24 cellular contexts compared by ENCODE assay signal in genomic region chr12:71477046-71477445, GRCh38. TPM values are rescaled to one million over a fixed set of nuclear protein-coding genes. Genes with fewer than 3 reads are reported as not detected.
A peak's percentile ranks its signal among the peaks of the same experiment; 100 is the strongest.
DNase-seq lines count a peak whose midpoint lies in the region; ATAC-seq and TF ChIP-seq lines count a peak whose summit lies in the region.
"Had no signal": no experiment of that assay in that cellular context is flagged by ENCODE, and none has a peak within 500 bp of the region (broad histone marks: within the 10 kb centered on the region; RNA-seq: fewer than 3 reads in every experiment).

No MANE protein-coding gene starts in this region.

- DNase-seq in HS-5 (ENCODE audit: low read depth) (peak; percentile 15), adipocyte (ENCODE audit: low read depth) (peak; percentile 11), smooth muscle cell (lab: John Stamatoyannopoulos, UW; ENCODE audit: unreplicated experiment) (no peak), COR-L47 (lab: John Stamatoyannopoulos, UW) (no peak), RPMI8226 (no peak)
- no peak for DNase-seq in stimulated activated CD4-positive, alpha-beta T cell treated with anti-CD3 and anti-CD28 coated beads, Interleukin-1b, Interleukin-23, amount 100 ng/mL, for 48 hours
- DNase-seq in CD8-positive, alpha-beta T cell, result no peak
- DNase-seq: activated naive CD4-positive, alpha-beta T cell treated with anti-CD3 and anti-CD28 coated beads, Interleukin-2, amount 50 U/mL, for 16 hours; C1 segment of cervical spinal cord; DND-41; immature natural killer cell; left cardiac atrium; NCI-H1436; NCI-H2081 treated with DMSO at 0.1 percent for 48 hours; NCI-H526 treated with DMSO at 0.1 percent for 48 hours; Right ventricle myocardium superior; stimulated activated naive B cell treated with anti-CD40 and anti-IgM and Interleukin-4, amounts not matched to agents 10 μg/mL and 1 μg/mL and 100 μg/mL, for 72 hours; substantia nigra had no signal

- POLR2A ChIA-PET in CD8-positive, alpha-beta T cell (lab: Charles Lee), result no interaction called here

- no peaks in the 10 kb centered on the region for H3K36me3 Mint-ChIP-seq in CD8-positive, alpha-beta T cell
- H3K36me3 Mint-ChIP-seq: immature natural killer cell; stimulated activated naive B cell treated with anti-CD40 and anti-IgM and Interleukin-4, amounts not matched to agents 10 μg/mL and 1 μg/mL and 100 μg/mL, for 72 hours had no signal

- peaks cover 33% of the 10 kb centered on the region for H3K4me1 ChIP-seq in adipocyte (ENCODE audit: control insufficient read depth, insufficient read depth, low read length)
- H3K4me1 ChIP-seq in mesodermal cell (ENCODE audit: control insufficient read depth, insufficient read depth, low read length, poor library complexity, severe bottlenecking), result peaks cover 13% of the 10 kb centered on the region
- no peaks in the 10 kb centered on the region for H3K4me1 ChIP-seq in smooth muscle cell (ENCODE audit: low read depth)
- no peaks in the 10 kb centered on the region for H3K4me1 ChIP-seq in CD8-positive, alpha-beta T cell (ENCODE audit: insufficient read depth, low read length)

- H3K4me3 ChIP-seq in adipocyte (ENCODE audit: low read length) (peak overlapping the region; percentile 69), mesodermal cell (ENCODE audit: extremely low read depth, insufficient read depth, low read length, poor library complexity, severe bottlenecking) (no peak overlapping the region), smooth muscle cell (no peak overlapping the region)
- H3K4me3 ChIP-seq in CD8-positive, alpha-beta T cell (ENCODE audit: low read depth, low read length), result no peak overlapping the region

- H3K27me3 Mint-ChIP-seq in CD8-positive, alpha-beta T cell (ENCODE audit: low read depth), result peaks cover 14% of the 10 kb centered on the region

- no peaks in the 10 kb centered on the region for H3F3A ChIP-seq in smooth muscle cell (ENCODE audit: low read depth)

- H3K36me3 ChIP-seq in adipocyte (ENCODE audit: control insufficient read depth, insufficient read depth, low read length, severe bottlenecking) (no peaks in the 10 kb centered on the region), mesodermal cell (ENCODE audit: control insufficient read depth, insufficient read depth, low read length) (no peaks in the 10 kb centered on the region), smooth muscle cell (ENCODE audit: low read depth) (no peaks in the 10 kb centered on the region)
- no peaks in the 10 kb centered on the region for H3K36me3 ChIP-seq in CD8-positive, alpha-beta T cell (ENCODE audit: insufficient read depth, low read length)

- intact Hi-C loops in CD8-positive, alpha-beta T cell (cut with DNase I, micrococcal nuclease), result no loop called here

- no peaks in the 10 kb centered on the region for H3K79me2 ChIP-seq in smooth muscle cell (ENCODE audit: low read depth)

- peak overlapping the region; percentile 31 for H3K27ac ChIP-seq in mesodermal cell (ENCODE audit: low read depth, low read length, severe bottlenecking)
- H3K27ac ChIP-seq in smooth muscle cell (ENCODE audit: low read depth), result peak overlapping the region; percentile 22
- no peak overlapping the region for H3K27ac ChIP-seq in CD8-positive, alpha-beta T cell (ENCODE audit: low read depth, low read length)
- H3K27ac ChIP-seq: KMS-11 had no signal

- H3K9me3 Mint-ChIP-seq in CD8-positive, alpha-beta T cell, result no peaks in the 10 kb centered on the region
- H3K9me3 Mint-ChIP-seq: activated T-helper 2 cell treated with anti-CD3 and anti-CD28 coated beads, Interferon-gamma antibody, Interleukin-2, Interleukin-4, amounts not matched to agents 10 μg/mL and 5 μg/mL and 100 μg/mL, durations not matched to agents 14 hours and 24 hours and 36 hours; stimulated activated naive B cell treated with anti-CD40 and anti-IgM and Interleukin-4, amounts not matched to agents 10 μg/mL and 1 μg/mL and 100 μg/mL, for 72 hours; T-helper 2 cell treated with Interferon-gamma antibody and Interleukin-4, amounts not matched to agents 5 μg/mL and 100 μg/mL, for 36 hours had no signal

- CTCF ChIA-PET in CD8-positive, alpha-beta T cell (lab: Charles Lee), result no interaction called here

- H3K9ac ChIP-seq in adipocyte (ENCODE audit: low read length) (peak overlapping the region; percentile 84), smooth muscle cell (ENCODE audit: low read depth) (peak overlapping the region; percentile 25)
- H3K9ac ChIP-seq: KMS-11 had no signal

- no peak for TF ChIP-seq CTCF in smooth muscle cell (IDR thresholded peaks at IDR 0.05; ENCODE audit: borderline replicate concordance, insufficient read depth, poor library complexity, severe bottlenecking)
- TF ChIP-seq CTCF in CD8-positive, alpha-beta T cell (IDR thresholded peaks at IDR 0.05), result no peak

- H3K4me2 ChIP-seq in smooth muscle cell, result peak overlapping the region; percentile 21
- H3K4me2 ChIP-seq: KMS-11 had no signal

- H2AFZ ChIP-seq in smooth muscle cell (ENCODE audit: low read depth), result no peak overlapping the region

- H4K20me1 ChIP-seq in smooth muscle cell (ENCODE audit: low read depth), result no peaks in the 10 kb centered on the region

- no peak overlapping the region for H3K4me3 Mint-ChIP-seq in CD8-positive, alpha-beta T cell
- H3K4me3 Mint-ChIP-seq: immature natural killer cell; stimulated activated naive B cell treated with anti-CD40 and anti-IgM and Interleukin-4, amounts not matched to agents 10 μg/mL and 1 μg/mL and 100 μg/mL, for 72 hours; T-helper 2 cell treated with Interferon-gamma antibody and Interleukin-4, amounts not matched to agents 5 μg/mL and 100 μg/mL, for 36 hours had no signal

- H3K27me3 ChIP-seq in adipocyte (replicated peaks; ENCODE audit: control insufficient read depth, insufficient read depth, low read length) (no peaks in the 10 kb centered on the region), smooth muscle cell (ENCODE audit: low read depth) (no peaks in the 10 kb centered on the region)
- H3K27me3 ChIP-seq in CD8-positive, alpha-beta T cell (ENCODE audit: insufficient read depth, low read length), result no peaks in the 10 kb centered on the region

- H3K27ac Mint-ChIP-seq in CD8-positive, alpha-beta T cell, result no peak overlapping the region
- H3K27ac Mint-ChIP-seq: activated T-helper 2 cell treated with anti-CD3 and anti-CD28 coated beads, Interferon-gamma antibody, Interleukin-2, Interleukin-4, amounts not matched to agents 10 μg/mL and 5 μg/mL and 100 μg/mL, durations not matched to agents 14 hours and 24 hours and 36 hours; immature natural killer cell; stimulated activated naive B cell treated with anti-CD40 and anti-IgM and Interleukin-4, amounts not matched to agents 10 μg/mL and 1 μg/mL and 100 μg/mL, for 72 hours; T-helper 2 cell treated with Interferon-gamma antibody and Interleukin-4, amounts not matched to agents 5 μg/mL and 100 μg/mL, for 36 hours had no signal

- ATAC-seq in CD8-positive, alpha-beta T cell, result no peak
- ATAC-seq: stimulated activated naive B cell treated with anti-CD40 and anti-IgM and Interleukin-4, amounts not matched to agents 10 μg/mL and 1 μg/mL and 100 μg/mL, for 72 hours had no signal

- no peaks in the 10 kb centered on the region for H3K4me1 Mint-ChIP-seq in CD8-positive, alpha-beta T cell (ENCODE audit: low read depth)
- H3K4me1 Mint-ChIP-seq: immature natural killer cell; stimulated activated naive B cell treated with anti-CD40 and anti-IgM and Interleukin-4, amounts not matched to agents 10 μg/mL and 1 μg/mL and 100 μg/mL, for 72 hours had no signal

- H3K9me3 ChIP-seq in adipocyte (ENCODE audit: control insufficient read depth, low read length) (no peaks in the 10 kb centered on the region), mesodermal cell (ENCODE audit: control insufficient read depth, low read length) (no peaks in the 10 kb centered on the region), smooth muscle cell (replicated peaks; ENCODE audit: low read depth) (no peaks in the 10 kb centered on the region)
- H3K9me3 ChIP-seq in CD8-positive, alpha-beta T cell (ENCODE audit: low read length), result no peaks in the 10 kb centered on the region

- no CpG with 5 or more reads among the region's 3 CpGs for WGBS in mesodermal cell (ENCODE audit: insufficient coverage in 2 of 2), 2 experiments
- WGBS in smooth muscle cell (ENCODE audit: low lambda C conversion rate), result 38% methylated on average over 3 of the region's 3 CpGs

RNA-seq across cellular contexts. Expression of gene LGR5, which starts 37.4 kb away (rescaled TPM):
- polyA plus RNA-seq in mesodermal cell (2013, experiment 1 of 2), result 7.0 TPM
- polyA plus RNA-seq in mesodermal cell (2013, experiment 2 of 2), result 6.4 TPM
- 0.54 and 0.58 TPM in 2 replicates for total RNA-seq in smooth muscle cell
- polyA plus RNA-seq in smooth muscle cell, result 0.20 and 0.30 TPM in 2 replicates
- not detected for total RNA-seq in CD8-positive, alpha-beta T cell
- total RNA-seq: activated T-helper 2 cell treated with anti-CD3 and anti-CD28 coated beads, Interferon-gamma antibody, Interleukin-2, Interleukin-4, amounts not matched to agents 10 μg/mL and 5 μg/mL and 100 μg/mL, durations not matched to agents 14 hours and 24 hours and 36 hours; glomerular endothelial cell; lung microvascular endothelial cell; Right ventricle myocardium superior had no signal
- polyA plus RNA-seq: immature natural killer cell had no signal

Comparison
In these comparisons a context has a peak if more than half of its experiments do, and no peak if none do; other contexts are left out.
1. DNase-seq: peak in HS-5 (single experiment) and adipocyte (single experiment); none in smooth muscle cell (single experiment), stimulated activated CD4-positive, alpha-beta T cell treated with anti-CD3 and anti-CD28 coated beads, Interleukin-1b, Interleukin-23, amount 100 ng/mL, for 48 hours (single experiment), COR-L47 (single experiment), CD8-positive, alpha-beta T cell (0 of 7) and RPMI8226 (single experiment).